1 cellular context compared by ENCODE assay signal in the genomic region with DNA sequence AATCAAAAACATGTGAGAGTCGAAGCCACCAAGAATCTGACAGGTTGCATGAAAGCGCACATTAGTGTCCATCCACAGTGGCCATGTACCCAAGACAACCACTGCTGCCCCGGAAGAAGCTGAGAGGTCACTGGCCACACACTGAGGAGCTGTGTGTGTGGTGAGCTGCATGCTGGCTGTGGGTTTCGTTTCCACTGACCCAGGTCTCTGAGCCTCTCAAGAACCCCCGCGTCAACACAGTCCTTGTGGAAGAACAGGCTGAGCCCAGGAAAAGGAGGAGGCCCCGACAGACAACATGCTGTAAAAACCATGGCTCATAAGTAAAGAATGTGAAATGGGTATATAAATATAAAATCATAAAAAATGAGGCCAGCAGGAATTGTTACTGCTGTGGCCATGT.
TF ChIP-seq lines count a peak whose summit lies in the region.

No MANE protein-coding gene starts in this region.

TF ChIP-seq in K562, 482 proteins besides CTCF, POLR2A, EP300 and RAD21:
- TF ChIP-seq, protein P1, sequence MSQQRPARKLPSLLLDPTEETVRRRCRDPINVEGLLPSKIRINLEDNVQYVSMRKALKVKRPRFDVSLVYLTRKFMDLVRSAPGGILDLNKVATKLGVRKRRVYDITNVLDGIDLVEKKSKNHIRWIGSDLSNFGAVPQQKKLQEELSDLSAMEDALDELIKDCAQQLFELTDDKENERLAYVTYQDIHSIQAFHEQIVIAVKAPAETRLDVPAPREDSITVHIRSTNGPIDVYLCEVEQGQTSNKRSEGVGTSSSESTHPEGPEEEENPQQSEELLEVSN (IDR thresholded peaks at IDR 0.05; ENCODE audit: borderline replicate concordance in 1 of 2, extremely low read depth in 1 of 2, insufficient read depth in 1 of 2, insufficient read length in 1 of 2, low read depth in 1 of 2, low read length in 1 of 2, poor library complexity in 1 of 2, severe bottlenecking in 1 of 2): no peak
- TF ChIP-seq RNF2 (IDR thresholded peaks at IDR 0.05): peak; percentile 19; the same call in 1 of the 2 replicates
